19 cellular contexts compared by ENCODE assay signal in the genomic region with DNA sequence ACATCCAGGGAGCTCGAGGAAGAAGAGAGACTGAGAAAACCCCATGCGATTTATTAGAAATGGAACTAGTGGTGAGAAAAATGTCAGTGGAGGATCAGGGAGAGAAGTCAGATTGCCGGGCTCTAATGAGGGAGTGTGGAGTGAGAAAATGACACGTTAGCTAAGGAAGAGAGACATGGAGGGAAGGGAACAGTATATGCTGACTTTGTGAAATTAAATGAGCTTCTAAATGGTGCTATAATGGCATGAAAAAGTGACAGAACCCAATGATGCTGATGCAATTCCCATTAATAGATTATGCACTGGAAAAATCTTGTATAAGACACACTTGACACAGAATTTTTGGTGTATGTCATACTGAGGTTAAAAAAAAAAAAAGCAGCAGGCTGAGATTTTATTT.
"Had no signal": no experiment of that assay in that cellular context is flagged by ENCODE, and none has a peak within 500 bp of the region (broad histone marks: within the 10 kb centered on the region; RNA-seq: fewer than 3 reads in every experiment).

No MANE protein-coding gene starts in this region.

- H3K27me3 ChIP-seq: SJSA1 had no signal

- H3K36me3 ChIP-seq: SJSA1 had no signal

- H3K4me3 ChIP-seq: SJSA1, SK-N-MC had no signal

- FAIRE-seq: RCC 7860 had no signal

- DNase-seq: KBM-7, MV-4-11, NCI-H1048, NCI-H1105, NCI-H1417, NCI-H1436 treated with DMSO at 0.1 percent for 48 hours, NCI-H1694, NCI-H187 treated with DMSO at 0.1 percent for 48 hours, NCI-H2029 treated with DMSO at 0.1 percent for 48 hours, NCI-H2107, NCI-H446, NCI-H510A, NCI-H524 treated with DMSO at 0.1 percent for 48 hours, NCI-H774, RPMI8226, SIG-M5 had no signal

- H3K9me3 ChIP-seq: SJSA1 had no signal

- H3K27ac ChIP-seq: SJSA1, SK-N-MC had no signal
